ENCODE assay signal across 1 cellular context in the genomic region with DNA sequence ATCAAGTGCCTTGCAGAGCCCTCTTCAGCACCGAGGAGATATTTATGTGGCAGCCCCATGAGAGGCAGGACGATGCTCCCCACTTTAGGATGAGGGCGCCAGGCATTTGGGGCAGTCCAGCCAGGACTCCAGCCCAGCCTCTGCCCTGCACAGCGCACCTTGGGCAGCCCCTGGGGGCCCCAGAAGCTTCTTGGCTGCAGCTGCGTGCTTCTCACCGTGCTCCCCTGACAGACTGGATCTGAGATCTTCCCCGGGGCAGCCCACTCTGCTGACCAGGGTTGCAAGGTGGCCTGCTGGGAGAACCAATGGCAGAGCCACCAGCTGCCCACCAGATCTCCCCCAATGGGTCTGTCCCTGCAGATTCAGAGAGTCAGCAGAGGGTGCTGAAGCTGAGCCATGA.
TF ChIP-seq lines count a peak whose summit lies in the region.

No MANE protein-coding gene starts in this region.

TF ChIP-seq in SK-N-SH, 30 proteins besides CTCF, POLR2A, EP300 and RAD21 (continued from another document):
- TF ChIP-seq, protein P1, sequence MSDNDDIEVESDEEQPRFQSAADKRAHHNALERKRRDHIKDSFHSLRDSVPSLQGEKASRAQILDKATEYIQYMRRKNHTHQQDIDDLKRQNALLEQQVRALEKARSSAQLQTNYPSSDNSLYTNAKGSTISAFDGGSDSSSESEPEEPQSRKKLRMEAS (IDR thresholded peaks at IDR 0.05; ENCODE audit: low read depth) = no peak
- TF ChIP-seq ELF1 (IDR thresholded peaks at IDR 0.05) = no peak
- TF ChIP-seq, protein P2, sequence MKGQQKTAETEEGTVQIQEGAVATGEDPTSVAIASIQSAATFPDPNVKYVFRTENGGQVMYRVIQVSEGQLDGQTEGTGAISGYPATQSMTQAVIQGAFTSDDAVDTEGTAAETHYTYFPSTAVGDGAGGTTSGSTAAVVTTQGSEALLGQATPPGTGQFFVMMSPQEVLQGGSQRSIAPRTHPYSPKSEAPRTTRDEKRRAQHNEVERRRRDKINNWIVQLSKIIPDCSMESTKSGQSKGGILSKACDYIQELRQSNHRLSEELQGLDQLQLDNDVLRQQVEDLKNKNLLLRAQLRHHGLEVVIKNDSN (IDR thresholded peaks at IDR 0.05; ENCODE audit: borderline replicate concordance, low read depth) = no peak
- TF ChIP-seq, protein P3, sequence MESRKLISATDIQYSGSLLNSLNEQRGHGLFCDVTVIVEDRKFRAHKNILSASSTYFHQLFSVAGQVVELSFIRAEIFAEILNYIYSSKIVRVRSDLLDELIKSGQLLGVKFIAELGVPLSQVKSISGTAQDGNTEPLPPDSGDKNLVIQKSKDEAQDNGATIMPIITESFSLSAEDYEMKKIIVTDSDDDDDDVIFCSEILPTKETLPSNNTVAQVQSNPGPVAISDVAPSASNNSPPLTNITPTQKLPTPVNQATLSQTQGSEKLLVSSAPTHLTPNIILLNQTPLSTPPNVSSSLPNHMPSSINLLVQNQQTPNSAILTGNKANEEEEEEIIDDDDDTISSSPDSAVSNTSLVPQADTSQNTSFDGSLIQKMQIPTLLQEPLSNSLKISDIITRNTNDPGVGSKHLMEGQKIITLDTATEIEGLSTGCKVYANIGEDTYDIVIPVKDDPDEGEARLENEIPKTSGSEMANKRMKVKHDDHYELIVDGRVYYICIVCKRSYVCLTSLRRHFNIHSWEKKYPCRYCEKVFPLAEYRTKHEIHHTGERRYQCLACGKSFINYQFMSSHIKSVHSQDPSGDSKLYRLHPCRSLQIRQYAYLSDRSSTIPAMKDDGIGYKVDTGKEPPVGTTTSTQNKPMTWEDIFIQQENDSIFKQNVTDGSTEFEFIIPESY (IDR thresholded peaks at IDR 0.05; ENCODE audit: borderline replicate concordance, low read depth) = no peak
- TF ChIP-seq TAF1 (IDR thresholded peaks at IDR 0.05; ENCODE audit: borderline replicate concordance, low read depth, low read length) = no peak
- TF ChIP-seq RCOR1 (IDR thresholded peaks at IDR 0.05; ENCODE audit: low read length) = no peak
- TF ChIP-seq MEF2A (IDR thresholded peaks at IDR 0.05; ENCODE audit: borderline replicate concordance, low read depth) = no peak
- no peak for TF ChIP-seq SIN3A (IDR thresholded peaks at IDR 0.05; ENCODE audit: borderline replicate concordance, low read depth, low read length)
